In the genomic region with DNA sequence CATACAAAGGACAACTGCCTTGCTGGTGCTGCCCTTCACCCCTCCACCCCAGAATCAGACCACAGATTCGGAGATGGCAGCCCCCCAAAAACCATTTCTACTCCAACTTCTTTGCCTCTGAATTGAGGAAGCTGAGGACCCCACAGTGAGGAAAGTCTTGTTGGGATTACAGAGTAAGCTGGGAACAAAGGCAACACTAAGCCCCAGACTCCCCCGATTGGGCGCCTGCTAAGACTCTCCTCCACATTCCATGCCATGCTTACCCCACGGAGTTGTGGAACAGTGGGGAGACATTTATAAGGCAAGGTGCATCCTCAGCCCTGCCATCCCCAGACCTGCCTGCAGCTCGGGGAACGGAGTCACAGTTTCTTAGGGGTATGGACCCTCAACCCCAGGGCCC, we compare ENCODE assay signal across 10 cellular contexts. TPM values are rescaled to one million over a fixed set of nuclear protein-coding genes. Genes with fewer than 3 reads are reported as not detected.
A peak's percentile ranks its signal among the peaks of the same experiment; 100 is the strongest.
DNase-seq lines count a peak whose midpoint lies in the region; ATAC-seq, FAIRE-seq and TF ChIP-seq lines count a peak whose summit lies in the region.
"Had no signal": no experiment of that assay in that cellular context is flagged by ENCODE, and none has a peak within 500 bp of the region (broad histone marks: within the 10 kb centered on the region; RNA-seq: fewer than 3 reads in every experiment).

No MANE protein-coding gene starts in this region.

- peak overlapping the region; percentile 96 for H3K4me3 Mint-ChIP-seq in HFFc6
- H3K4me3 Mint-ChIP-seq in mesothelial cell of epicardium = peak overlapping the region; percentile 88

- no peak for ATAC-seq in A549
- ATAC-seq in GM18505 (IDR thresholded peaks at IDR 0.05; ENCODE audit: unreplicated experiment) = no peak
- no peak for ATAC-seq in GM21576 (IDR thresholded peaks at IDR 0.05; ENCODE audit: unreplicated experiment)

- no peaks in the 10 kb centered on the region for H3K9me3 ChIP-seq in A549

- H3K4me2 ChIP-seq in A549 = peak overlapping the region; percentile 98

- no peak for DNase-seq in A549 (ENCODE audit: low read depth in 1 of 2, low spot score in 1 of 2)
- no peak for DNase-seq in HFFc6
- DNase-seq in brain microvascular endothelial cell = no peak
- DNase-seq in mesothelial cell of epicardium (ENCODE audit: low spot score in 2 of 2, unreplicated experiment in 2 of 2) = no peak
- DNase-seq in D341Med (ENCODE audit: low spot score) = no peak
- no peak for DNase-seq in NCI-H1092 treated with DMSO at 0.1 percent for 48 hours (lab: John Stamatoyannopoulos, UW)
- DNase-seq: NCI-H510A treated with DMSO at 0.1 percent for 48 hours had no signal

- TF ChIP-seq POLR2A in A549 (IDR thresholded peaks at IDR 0.05; ENCODE audit: low read length) = no peak
- TF ChIP-seq POLR2A in GM18505 (IDR thresholded peaks at IDR 0.05; ENCODE audit: borderline replicate concordance, extremely low read depth, insufficient read depth, insufficient read length) = no peak

- H3K27me3 ChIP-seq in brain microvascular endothelial cell (replicated peaks) = no peaks in the 10 kb centered on the region

- H3K27ac Mint-ChIP-seq in HFFc6 (peak overlapping the region; percentile 85; the same call in 1 of the 2 replicates), mesothelial cell of epicardium (no peak overlapping the region)

- POLR2A ChIA-PET in A549 (lab: Yijun Ruan, JAX) = interaction anchor here (1.5 kb wide), 1 partner anchor 21 kb away, joined by 5 read pairs; a partner anchor contains a TSS

- TF ChIP-seq CTCF in A549 (IDR thresholded peaks at IDR 0.05) (no peak), HFFc6 (IDR thresholded peaks at IDR 0.05) (no peak), brain microvascular endothelial cell (IDR thresholded peaks at IDR 0.05; ENCODE audit: low read depth, low read length, missing control alignments) (no peak), mesothelial cell of epicardium (IDR thresholded peaks at IDR 0.05; ENCODE audit: unreplicated experiment) (no peak)

- no peaks in the 10 kb centered on the region for H3K36me3 Mint-ChIP-seq in HFFc6 (ENCODE audit: low read depth)
- peaks cover 4% of the 10 kb centered on the region for H3K36me3 Mint-ChIP-seq in mesothelial cell of epicardium

- H3K4me1 Mint-ChIP-seq in HFFc6 (ENCODE audit: low read depth) = peaks cover 57% of the 10 kb centered on the region
- H3K4me1 Mint-ChIP-seq in mesothelial cell of epicardium = peaks cover 47% of the 10 kb centered on the region

- H3K27ac ChIP-seq in A549 (peak overlapping the region; percentile 95 to 96; a peak in 4 of 6 replicates), brain microvascular endothelial cell (no peak overlapping the region)

- 88% methylated on average over 6 of the region's 6 CpGs for WGBS in A549 (ENCODE audit: missing lambda C conversion rate)

- no peak for TF ChIP-seq EP300 in A549 (IDR thresholded peaks at IDR 0.05)

- no peak for TF ChIP-seq RAD21 in A549 (conservative IDR thresholded peaks at IDR 0.05 in 1 of 2, IDR thresholded peaks at IDR 0.05 in 1 of 2)

- H3K9me3 Mint-ChIP-seq in HFFc6 (no peaks in the 10 kb centered on the region), mesothelial cell of epicardium (no peaks in the 10 kb centered on the region)

- H3K27me3 Mint-ChIP-seq in HFFc6 (ENCODE audit: insufficient read depth) (peaks cover 3% of the 10 kb centered on the region; the same call in 1 of the 2 replicates), mesothelial cell of epicardium (ENCODE audit: low read depth) (no peaks in the 10 kb centered on the region)

- no peak for FAIRE-seq in A549 (lab: Jason Lieb, UNC)
- FAIRE-seq: islet of Langerhans had no signal

- H3K4me3 ChIP-seq in A549 (peak overlapping the region; percentile 82), brain microvascular endothelial cell (ENCODE audit: low read depth, low read length) (peak overlapping the region; percentile 74)

- H3K4me1 ChIP-seq in A549 = peaks cover 50% of the 10 kb centered on the region

- CTCF ChIA-PET in A549 (lab: Yijun Ruan, JAX) = interaction anchor here (0.6 to 16.7 kb wide), 15 partner anchors 9 to 505 kb away, joined by 3 to 383 read pairs (median 4); a partner anchor contains a TSS

- in situ Hi-C loops in brain microvascular endothelial cell (cut with HindIII; ENCODE audit: low pct_ligation_motif_present, low sequenced_read_pairs) = no loop called here

- H3K36me3 ChIP-seq in brain microvascular endothelial cell (replicated peaks) = peaks cover 9% of the 10 kb centered on the region

TF ChIP-seq in A549, 52 proteins besides CTCF, POLR2A, EP300 and RAD21:
- TF ChIP-seq, protein P1, sequence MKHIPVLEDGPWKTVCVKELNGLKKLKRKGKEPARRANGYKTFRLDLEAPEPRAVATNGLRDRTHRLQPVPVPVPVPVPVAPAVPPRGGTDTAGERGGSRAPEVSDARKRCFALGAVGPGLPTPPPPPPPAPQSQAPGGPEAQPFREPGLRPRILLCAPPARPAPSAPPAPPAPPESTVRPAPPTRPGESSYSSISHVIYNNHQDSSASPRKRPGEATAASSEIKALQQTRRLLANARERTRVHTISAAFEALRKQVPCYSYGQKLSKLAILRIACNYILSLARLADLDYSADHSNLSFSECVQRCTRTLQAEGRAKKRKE (CRISPR knock-in tag; IDR thresholded peaks at IDR 0.05; ENCODE audit: low read depth) = no peak
- TF ChIP-seq EHMT2 (IDR thresholded peaks at IDR 0.05; ENCODE audit: low read depth) (no peak), HOXB13 (CRISPR knock-in tag; IDR thresholded peaks at IDR 0.05; ENCODE audit: low read depth) (no peak), HEYL (CRISPR knock-in tag; IDR thresholded peaks at IDR 0.05) (no peak), ZFP36 (IDR thresholded peaks at IDR 0.05; ENCODE audit: borderline replicate concordance, partially characterized antibody) (no peak), EHF (CRISPR knock-in tag; IDR thresholded peaks at IDR 0.05) (no peak), CEBPB (IDR thresholded peaks at IDR 0.05) (no peak), CHD4 (IDR thresholded peaks at IDR 0.05; ENCODE audit: borderline replicate concordance) (no peak), CBX8 (IDR thresholded peaks at IDR 0.05) (no peak)
- TF ChIP-seq, protein P2, sequence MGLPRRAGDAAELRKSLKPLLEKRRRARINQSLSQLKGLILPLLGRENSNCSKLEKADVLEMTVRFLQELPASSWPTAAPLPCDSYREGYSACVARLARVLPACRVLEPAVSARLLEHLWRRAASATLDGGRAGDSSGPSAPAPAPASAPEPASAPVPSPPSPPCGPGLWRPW (IDR thresholded peaks at IDR 0.05) = no peak

RNA-seq across cellular contexts. Expression of a gene that starts 1.9 kb away (rescaled TPM):
- polyA plus RNA-seq in A549 (2011; rRNA removed) (53.0 and 56.8 TPM in 2 replicates), A549 (2017; fragmentation: RNase III; extraction: RNeasy Plus Mini Kit Qiagen cat#74134 plus additional on column Dnase treatment) (45.2 to 47.8 TPM (median 45.3 TPM) in 3 replicates)
- 73.4 and 97.2 TPM in 2 replicates for polyA plus RNA-seq in A549 (2012; cell fraction: cytosol; rRNA removed)
- 121 and 187 TPM in 2 replicates for polyA plus RNA-seq in A549 (2012; cell fraction: nucleus; rRNA removed)
- 104 and 105 TPM in 2 replicates for polyA minus RNA-seq in A549 (2011; rRNA and poly(A)+ RNA removed)
- total RNA-seq in HFFc6 (2021; fragmentation: NEBNext Ultra II Directional; extraction: Animal tissue kit (Norgen Biotek cat#: 25700)) = 10 to 100 TPM; 24.1 to 29.7 (median 28.7) TPM
- 99.0 to 110 TPM (median 108 TPM) in 3 replicates for total RNA-seq in mesothelial cell of epicardium

RNA-seq across cellular contexts. Expression of a gene that starts 5.3 kb away (rescaled TPM):
- 4.0 and 4.5 TPM in 2 replicates for polyA plus RNA-seq in A549 (2011; rRNA removed)
- polyA plus RNA-seq in A549 (2012; cell fraction: cytosol; rRNA removed) = 16.3 and 21.8 TPM in 2 replicates
- 84.1 and 142 TPM in 2 replicates for polyA plus RNA-seq in A549 (2012; cell fraction: nucleus; rRNA removed)
- polyA plus RNA-seq in A549 (2017; fragmentation: RNase III; extraction: RNeasy Plus Mini Kit Qiagen cat#74134 plus additional on column Dnase treatment) = 15.3 to 17.8 TPM (median 16.4 TPM) in 3 replicates
- polyA minus RNA-seq in A549 (2011; rRNA and poly(A)+ RNA removed) = 9.2 and 10.1 TPM in 2 replicates
- 1 to 10 TPM; 1.9 to 4.3 (median 3.0) TPM for total RNA-seq in HFFc6 (2021; fragmentation: NEBNext Ultra II Directional; extraction: Animal tissue kit (Norgen Biotek cat#: 25700))
- total RNA-seq in mesothelial cell of epicardium = 51.7 to 52.7 TPM (median 52.6 TPM) in 3 replicates

RNA-seq across cellular contexts. Expression of a gene that starts 19.1 kb away (rescaled TPM):
- polyA plus RNA-seq in A549 (2011; rRNA removed) (27.5 and 31.3 TPM in 2 replicates), A549 (2017; fragmentation: RNase III; extraction: RNeasy Plus Mini Kit Qiagen cat#74134 plus additional on column Dnase treatment) (50.5 to 59.0 TPM (median 57.8 TPM) in 3 replicates)
- polyA plus RNA-seq in A549 (2012; cell fraction: cytosol; rRNA removed) = 54.4 and 79.1 TPM in 2 replicates
- polyA plus RNA-seq in A549 (2012; cell fraction: nucleus; rRNA removed) = 316 and 464 TPM in 2 replicates
- 21.7 and 42.5 TPM in 2 replicates for polyA minus RNA-seq in A549 (2011; rRNA and poly(A)+ RNA removed)
- total RNA-seq in HFFc6 (2021; fragmentation: NEBNext Ultra II Directional; extraction: Animal tissue kit (Norgen Biotek cat#: 25700)) = 10 to 100 TPM; 31.3 to 36.6 (median 35.3) TPM
- total RNA-seq in mesothelial cell of epicardium = 29.9 to 31.2 TPM (median 30.2 TPM) in 3 replicates

RNA-seq across cellular contexts. Expression of a gene that starts 20.8 kb away (rescaled TPM):
- polyA plus RNA-seq in A549 (2011; rRNA removed) (13.5 and 16.5 TPM in 2 replicates), A549 (2017; fragmentation: RNase III; extraction: RNeasy Plus Mini Kit Qiagen cat#74134 plus additional on column Dnase treatment) (13.6 to 15.8 TPM (median 14.7 TPM) in 3 replicates)
- 10.6 and 15.2 TPM in 2 replicates for polyA plus RNA-seq in A549 (2012; cell fraction: cytosol; rRNA removed)
- polyA plus RNA-seq in A549 (2012; cell fraction: nucleus; rRNA removed) = 12.0 and 14.2 TPM in 2 replicates
- 19.5 and 19.6 TPM in 2 replicates for polyA minus RNA-seq in A549 (2011; rRNA and poly(A)+ RNA removed)
- 1 to 10 TPM; 6.4 to 9.8 (median 7.0) TPM for total RNA-seq in HFFc6 (2021; fragmentation: NEBNext Ultra II Directional; extraction: Animal tissue kit (Norgen Biotek cat#: 25700))
- 5.2 to 6.1 TPM (median 5.7 TPM) in 3 replicates for total RNA-seq in mesothelial cell of epicardium

RNA-seq across cellular contexts. Expression of a gene that starts 35.1 kb away (rescaled TPM):
- polyA plus RNA-seq in A549 (2011; rRNA removed) (5.0 and 6.1 TPM in 2 replicates), A549 (2017; fragmentation: RNase III; extraction: RNeasy Plus Mini Kit Qiagen cat#74134 plus additional on column Dnase treatment) (7.9 to 10.9 TPM (median 10.1 TPM) in 3 replicates)
- polyA plus RNA-seq in A549 (2012; cell fraction: cytosol; rRNA removed) = 9.2 and 10.4 TPM in 2 replicates
- 132 and 139 TPM in 2 replicates for polyA plus RNA-seq in A549 (2012; cell fraction: nucleus; rRNA removed)
- 11.6 and 12.8 TPM in 2 replicates for polyA minus RNA-seq in A549 (2011; rRNA and poly(A)+ RNA removed)
- total RNA-seq in HFFc6 (2021; fragmentation: NEBNext Ultra II Directional; extraction: Animal tissue kit (Norgen Biotek cat#: 25700)) = 1 to 10 TPM; 4.6 to 6.1 (median 5.4) TPM
- 3.4 to 3.8 TPM (median 3.4 TPM) in 3 replicates for total RNA-seq in mesothelial cell of epicardium
